ENCODE assay signal across 13 cellular contexts in the genomic region with DNA sequence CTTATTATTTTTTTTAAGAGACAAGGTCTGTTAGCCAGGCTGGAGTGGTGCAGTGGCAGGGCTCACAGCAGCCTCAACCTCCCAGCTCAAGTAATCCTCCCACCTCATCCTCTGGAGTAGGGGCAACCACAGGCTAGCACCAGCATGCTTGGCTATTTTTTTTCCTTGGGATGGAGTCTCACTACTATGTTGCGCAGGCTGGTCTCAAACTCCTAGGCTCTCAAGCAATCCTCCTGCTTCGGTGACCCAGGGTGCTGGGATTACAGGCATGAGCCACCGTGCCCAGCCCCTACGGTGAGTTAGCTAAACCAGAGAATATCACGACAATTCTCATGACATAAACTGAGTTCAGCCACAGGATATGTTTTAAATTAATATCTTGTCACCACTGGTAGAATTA. TPM values are rescaled to one million over a fixed set of nuclear protein-coding genes. Genes with fewer than 3 reads are reported as not detected.
A peak's percentile ranks its signal among the peaks of the same experiment; 100 is the strongest.
DNase-seq lines count a peak whose midpoint lies in the region; ATAC-seq and FAIRE-seq lines count a peak whose summit lies in the region.
"Had no signal": no experiment of that assay in that cellular context is flagged by ENCODE, and none has a peak within 500 bp of the region (broad histone marks: within the 10 kb centered on the region; RNA-seq: fewer than 3 reads in every experiment).

No MANE protein-coding gene starts in this region.

- no peak for DNase-seq in CD8-positive, alpha-beta memory T cell
- no peak for DNase-seq in central memory CD8-positive, alpha-beta T cell (ENCODE audit: low spot score in 2 of 2)
- DNase-seq in natural killer cell treated with Interleukin-12 subunit alpha and Interleukin-12 subunit beta and Interleukin-15 and Interleukin-18, amount 100 ng/mL, for 72 hours (ENCODE audit: low spot score), result no peak
- no peak for DNase-seq in frontal cortex (ENCODE audit: low spot score in 2 of 2)
- DNase-seq in RKO (ENCODE audit: low spot score), result no peak
- no peak for DNase-seq in stimulated activated CD4-positive, alpha-beta T cell treated with anti-CD3 and anti-CD28 coated beads, Interleukin-2, amount 100 ng/mL, for 24 hours
- DNase-seq: activated CD8-positive, alpha-beta memory T cell treated with anti-CD3 and anti-CD28 coated beads, Interleukin-2, amount 50 U/mL, for 4 hours; GF-D8; KBM-7; NCI-H446 treated with DMSO at 0.1 percent for 48 hours had no signal

- H3K27me3 ChIP-seq in CD8-positive, alpha-beta memory T cell (ENCODE audit: insufficient read depth, low read length, poor library complexity, severe bottlenecking), result no peaks in the 10 kb centered on the region
- H3K27me3 ChIP-seq in HUES6 (ENCODE audit: control insufficient read depth, insufficient read depth, low read length), result no peaks in the 10 kb centered on the region

- peak overlapping the region; percentile 31 for H3K9ac ChIP-seq in HUES6 (ENCODE audit: low read length)

- POLR2A ChIA-PET in CD8-positive, alpha-beta memory T cell (lab: Charles Lee), result no interaction called here

- H3K36me3 Mint-ChIP-seq in CD8-positive, alpha-beta memory T cell, result peaks cover 0 to 5% (median 0%) of the 10 kb centered on the region in 3 donors
- H3K36me3 Mint-ChIP-seq in central memory CD8-positive, alpha-beta T cell (ENCODE audit: insufficient read depth), result peaks cover 7% of the 10 kb centered on the region
- H3K36me3 Mint-ChIP-seq in natural killer cell treated with Interleukin-12 subunit alpha and Interleukin-12 subunit beta and Interleukin-15 and Interleukin-18, amount 100 ng/mL, for 72 hours, result peaks cover 5% of the 10 kb centered on the region

- no peaks in the 10 kb centered on the region for H3K27me3 Mint-ChIP-seq in CD8-positive, alpha-beta memory T cell
- H3K27me3 Mint-ChIP-seq in central memory CD8-positive, alpha-beta T cell, result no peaks in the 10 kb centered on the region
- H3K27me3 Mint-ChIP-seq in natural killer cell treated with Interleukin-12 subunit alpha and Interleukin-12 subunit beta and Interleukin-15 and Interleukin-18, amount 100 ng/mL, for 72 hours, result no peaks in the 10 kb centered on the region

- peak overlapping the region; percentile 10 to 95 (median 92) for H3K4me3 Mint-ChIP-seq in CD8-positive, alpha-beta memory T cell
- H3K4me3 Mint-ChIP-seq in central memory CD8-positive, alpha-beta T cell, result no peak overlapping the region
- H3K4me3 Mint-ChIP-seq in natural killer cell treated with Interleukin-12 subunit alpha and Interleukin-12 subunit beta and Interleukin-15 and Interleukin-18, amount 100 ng/mL, for 72 hours, result peak overlapping the region; percentile 97

- H3K4me1 Mint-ChIP-seq in CD8-positive, alpha-beta memory T cell, result peaks cover 38 to 51% (median 41%) of the 10 kb centered on the region in 3 donors
- peaks cover 37% of the 10 kb centered on the region for H3K4me1 Mint-ChIP-seq in central memory CD8-positive, alpha-beta T cell
- H3K4me1 Mint-ChIP-seq in natural killer cell treated with Interleukin-12 subunit alpha and Interleukin-12 subunit beta and Interleukin-15 and Interleukin-18, amount 100 ng/mL, for 72 hours (ENCODE audit: low read depth in 2 of 2), result peaks cover 15 to 36% of the 10 kb centered on the region in 2 donors

- H3K9me3 ChIP-seq in CD8-positive, alpha-beta memory T cell (ENCODE audit: low read length), result no peaks in the 10 kb centered on the region
- no peaks in the 10 kb centered on the region for H3K9me3 ChIP-seq in HUES6 (ENCODE audit: control insufficient read depth, insufficient read depth, low read depth, low read length)

- FAIRE-seq in frontal cortex (lab: Jason Lieb, UNC), result no peak
- FAIRE-seq: GM19239 had no signal

- peak overlapping the region in 3 of 8 donors; percentile 18 to 87 (median 30) for H3K27ac Mint-ChIP-seq in CD8-positive, alpha-beta memory T cell
- peak overlapping the region; percentile 81 for H3K27ac Mint-ChIP-seq in central memory CD8-positive, alpha-beta T cell (ENCODE audit: low read depth)
- no peak overlapping the region for H3K27ac Mint-ChIP-seq in natural killer cell treated with Interleukin-12 subunit alpha and Interleukin-12 subunit beta and Interleukin-15 and Interleukin-18, amount 100 ng/mL, for 72 hours

- no peak for ATAC-seq in central memory CD8-positive, alpha-beta T cell (replicated peaks; ENCODE audit: extremely low read depth, poor library complexity, severe bottlenecking)
- no peak for ATAC-seq in natural killer cell treated with Interleukin-12 subunit alpha and Interleukin-12 subunit beta and Interleukin-15 and Interleukin-18, amount 100 ng/mL, for 72 hours
- ATAC-seq in HG03095 (IDR thresholded peaks at IDR 0.05; ENCODE audit: unreplicated experiment), result no peak

- H3K9me3 Mint-ChIP-seq in CD8-positive, alpha-beta memory T cell, result no peaks in the 10 kb centered on the region
- no peaks in the 10 kb centered on the region for H3K9me3 Mint-ChIP-seq in central memory CD8-positive, alpha-beta T cell
- no peaks in the 10 kb centered on the region for H3K9me3 Mint-ChIP-seq in natural killer cell treated with Interleukin-12 subunit alpha and Interleukin-12 subunit beta and Interleukin-15 and Interleukin-18, amount 100 ng/mL, for 72 hours

- peak overlapping the region; percentile 14 for H3K4me3 ChIP-seq in CD8-positive, alpha-beta memory T cell (ENCODE audit: low read length)
- H3K4me3 ChIP-seq in HUES6 (ENCODE audit: low read depth, low read length), result peak overlapping the region; percentile 87

- H3K36me3 ChIP-seq in CD8-positive, alpha-beta memory T cell (ENCODE audit: insufficient read depth, low read length), result no peaks in the 10 kb centered on the region
- no peaks in the 10 kb centered on the region for H3K36me3 ChIP-seq in HUES6 (ENCODE audit: control insufficient read depth, insufficient read depth, low read length)

- CTCF ChIA-PET in CD8-positive, alpha-beta memory T cell (lab: Charles Lee), result interaction anchor here (1.1 kb wide), 1 partner anchor 18 kb away, joined by 3 read pairs; no protein-coding TSS in a partner anchor

- peaks cover 19% of the 10 kb centered on the region for H3K4me1 ChIP-seq in CD8-positive, alpha-beta memory T cell (ENCODE audit: insufficient read depth, low read length)
- peaks cover 28% of the 10 kb centered on the region for H3K4me1 ChIP-seq in HUES6 (ENCODE audit: control insufficient read depth, insufficient read depth, low read length)

- peak overlapping the region; percentile 63 for H3K27ac ChIP-seq in CD8-positive, alpha-beta memory T cell (ENCODE audit: low read depth, low read length)
- H3K27ac ChIP-seq in HUES6 (ENCODE audit: low read depth, low read length), result no peak overlapping the region

RNA-seq across cellular contexts. Expression of a gene that starts 2.0 kb away (rescaled TPM):
- 10 to 100 TPM; 55.4 to 61.3 TPM for total RNA-seq in CD8-positive, alpha-beta memory T cell
- polyA plus RNA-seq in CD8-positive, alpha-beta memory T cell, result 30.9 TPM
- 10 to 100 TPM; 49.6 to 55.9 TPM for total RNA-seq in natural killer cell treated with Interleukin-12 subunit alpha and Interleukin-12 subunit beta and Interleukin-15 and Interleukin-18, amount 100 ng/mL, for 72 hours
- 60.3 TPM for total RNA-seq in frontal cortex
